ENCODE assay signal across 26 cellular contexts in genomic region chr17:81178136-81179091, GRCh38. TPM values are rescaled to one million over a fixed set of nuclear protein-coding genes. Genes with fewer than 3 reads are reported as not detected.
DNase-seq lines count a peak whose midpoint lies in the region; ATAC-seq, FAIRE-seq and TF ChIP-seq lines count a peak whose summit lies in the region.
"Had no signal": no experiment of that assay in that cellular context is flagged by ENCODE, and none has a peak within 500 bp of the region (broad histone marks: within the 10 kb centered on the region; RNA-seq: fewer than 3 reads in every experiment).

No MANE protein-coding gene starts in this region.

- H3K9ac ChIP-seq in BLaER1 treated with 17β-estradiol and CSF1 and Interleukin-3, amounts not matched to agents 10 nM and 100 nM: peak overlapping the region in 5 of 11 experiments; percentile 22 to 63 (median 39); a peak in 3 of 22 replicates
- peak overlapping the region; percentile 12 for H3K9ac ChIP-seq in neuronal stem cell (ENCODE audit: low read depth, low read length, poor library complexity)
- H3K9ac ChIP-seq: GM23248 had no signal

- no peak overlapping the region for H4K91ac ChIP-seq in neuronal stem cell (ENCODE audit: low read depth, low read length, poor library complexity)

- H3K27ac ChIP-seq in A549 (no peak overlapping the region), Panc1 (ENCODE audit: low read length) (no peak overlapping the region), neuronal stem cell (replicated peaks; ENCODE audit: low read length) (no peak overlapping the region)
- H3K27ac ChIP-seq in BLaER1 treated with 17β-estradiol and CSF1 and Interleukin-3, amounts not matched to agents 10 nM and 100 nM: no peak overlapping the region
- H3K27ac ChIP-seq: GM23248 had no signal

- no peak for TF ChIP-seq CTCF in A549 (IDR thresholded peaks at IDR 0.05)
- no peak for TF ChIP-seq CTCF in Panc1 (IDR thresholded peaks at IDR 0.05)

- H3K4me2 ChIP-seq in A549 (no peak overlapping the region), neuronal stem cell (ENCODE audit: insufficient read depth, low read length, poor library complexity, severe bottlenecking) (no peak overlapping the region)
- peak overlapping the region; percentile 33 to 98 (median 81); a peak in 20 of 22 replicates for H3K4me2 ChIP-seq in BLaER1 treated with 17β-estradiol and CSF1 and Interleukin-3, amounts not matched to agents 10 nM and 100 nM

- peaks cover 3% of the 10 kb centered on the region; the same call in 1 of the 3 replicates for H3K9me3 ChIP-seq in A549
- H3K9me3 ChIP-seq in BLaER1 treated with 17β-estradiol and CSF1 and Interleukin-3, amounts not matched to agents 10 nM and 100 nM (replicated peaks in 1 of 11): peaks cover 6 to 16% (median 10%) of the 10 kb centered on the region in 11 experiments; a peak in 21 of 22 replicates
- H3K9me3 ChIP-seq in Panc1 (ENCODE audit: control insufficient read depth, insufficient read depth, low read depth, low read length): no peaks in the 10 kb centered on the region
- peaks cover 2 to 3% of the 10 kb centered on the region in 2 donors for H3K9me3 ChIP-seq in neuronal stem cell (replicated peaks in 1 of 2; ENCODE audit: control insufficient read depth in 2 of 2, insufficient read depth in 1 of 2, low read depth in 1 of 2, low read length in 2 of 2)

- no peak overlapping the region for H2AFZ ChIP-seq in neuronal stem cell (ENCODE audit: low read length)
- H2AFZ ChIP-seq: GM23248 had no signal

- H3K79me1 ChIP-seq in neuronal stem cell (ENCODE audit: low read depth, low read length): peaks cover 4% of the 10 kb centered on the region

- H3K36me3 ChIP-seq in BLaER1 treated with 17β-estradiol and CSF1 and Interleukin-3, amounts not matched to agents 10 nM and 100 nM: 0 out of 22 replicates have a peak, but pooled peaks cover 0 to 5% (median 0%) of the 10 kb centered on the region in 11 experiments
- H3K36me3 ChIP-seq in Panc1 (ENCODE audit: control insufficient read depth, insufficient read depth, low read length) (no peaks in the 10 kb centered on the region), neuronal stem cell (replicated peaks in 1 of 2; ENCODE audit: control insufficient read depth in 2 of 2, insufficient read depth in 2 of 2, low read length in 2 of 2) (no peaks in the 10 kb centered on the region)

- POLR2A ChIA-PET in A549 (lab: Yijun Ruan, JAX): no interaction called here
- POLR2A ChIA-PET in Panc1 (lab: Charles Lee): no interaction called here

- no peak overlapping the region for H2BK120ac ChIP-seq in neuronal stem cell (ENCODE audit: low read depth, low read length)

- no peak overlapping the region for H2BK15ac ChIP-seq in neuronal stem cell (ENCODE audit: low read length)

- H3K4me1 ChIP-seq in A549 (no peaks in the 10 kb centered on the region), Panc1 (ENCODE audit: control insufficient read depth, insufficient read depth, low read length) (no peaks in the 10 kb centered on the region; the same call in 1 of the 2 replicates), neuronal stem cell (ENCODE audit: control insufficient read depth in 2 of 2, insufficient read depth in 1 of 2, low read depth in 1 of 2, low read length in 2 of 2) (no peaks in the 10 kb centered on the region)
- H3K4me1 ChIP-seq in BLaER1 treated with 17β-estradiol and CSF1 and Interleukin-3, amounts not matched to agents 10 nM and 100 nM: peaks cover 13 to 39% (median 31%) of the 10 kb centered on the region in 10 experiments

- peak overlapping the region; percentile 24 for H2BK5ac ChIP-seq in neuronal stem cell (ENCODE audit: low read length)

- no peak overlapping the region for H3K4me3 ChIP-seq in A549
- no peak overlapping the region; a peak in 1 of 20 replicates for H3K4me3 ChIP-seq in BLaER1 treated with 17β-estradiol and CSF1 and Interleukin-3, amounts not matched to agents 10 nM and 100 nM
- no peak overlapping the region for H3K4me3 ChIP-seq in Panc1 (ENCODE audit: low read depth in 2 of 2, low read length in 2 of 2)
- H3K4me3 ChIP-seq in neuronal stem cell (ENCODE audit: low read length in 2 of 2): peak overlapping the region in 1 of 2 donors; percentile 15
- H3K4me3 ChIP-seq: GM23248, K562 had no signal

- H3K23ac ChIP-seq in neuronal stem cell (ENCODE audit: low read depth, low read length, poor library complexity): peak overlapping the region; percentile 65

- in situ Hi-C loops in Panc1 (cut with HindIII; ENCODE audit: low pct_unique_long_range_greater_than_20kb, low sequenced_read_pairs): no loop called here

- no peak overlapping the region for H3K14ac ChIP-seq in neuronal stem cell (ENCODE audit: low read length)

- H3K27me3 ChIP-seq in BLaER1 treated with 17β-estradiol and CSF1 and Interleukin-3, amounts not matched to agents 10 nM and 100 nM: peaks cover 0 to 8% (median 0%) of the 10 kb centered on the region in 11 experiments; a peak in 2 of 22 replicates
- no peaks in the 10 kb centered on the region for H3K27me3 ChIP-seq in Panc1 (ENCODE audit: control insufficient read depth, insufficient read depth, low read length)
- H3K27me3 ChIP-seq in neuronal stem cell (ENCODE audit: control insufficient read depth in 3 of 3, insufficient read depth in 3 of 3, low read depth in 1 of 3, low read length in 3 of 3): no peaks in the 10 kb centered on the region

- no peak for FAIRE-seq in A549 (lab: Jason Lieb, UNC)
- FAIRE-seq: G401.6, GM12892, GM18507, H54, K562 had no signal

- no peak overlapping the region for H3K18ac ChIP-seq in neuronal stem cell (ENCODE audit: low read length)

- WGBS in A549 (ENCODE audit: missing lambda C conversion rate): 84% methylated on average over 15 of the region's 25 CpGs
- WGBS in neuronal stem cell (ENCODE audit: extremely low coverage in 2 of 2, insufficient read length in 2 of 2, insufficient replicate concordance in 1 of 2), 2 donors: no CpG with 5 or more reads among the region's 25 CpGs

- intact Hi-C loops in Panc1 (cut with micrococcal nuclease; ENCODE audit: unreplicated experiment): no loop called here
- intact Hi-C loops in head of caudate nucleus (cut with DNase I): no loop called here

- peaks cover 0 to 24% (median 0%) of the 10 kb centered on the region in 11 experiments; a peak in 6 of 22 replicates for H4K20me1 ChIP-seq in BLaER1 treated with 17β-estradiol and CSF1 and Interleukin-3, amounts not matched to agents 10 nM and 100 nM

- H2AK5ac ChIP-seq in neuronal stem cell (ENCODE audit: low read depth, low read length): peak overlapping the region; percentile 54

- ATAC-seq in A549 (peak; percentile 5 to 11; a peak in 3 of 6 replicates), Panc1 (0 out of 2 replicates have a peak, but pooled peaks have one; percentile 39), HG02642 (IDR thresholded peaks at IDR 0.05; ENCODE audit: poor library complexity, unreplicated experiment) (no peak)

- CTCF ChIA-PET in A549 (lab: Yijun Ruan, JAX) (interaction anchor here (0.6 to 2.3 kb wide), 14 partner anchors 11 to 173 kb away, joined by 3 to 15 read pairs (median 3); no protein-coding TSS in a partner anchor), Panc1 (lab: Charles Lee) (no interaction called here)

- TF ChIP-seq EP300 in A549 (IDR thresholded peaks at IDR 0.05): no peak

- TF ChIP-seq RAD21 in A549 (conservative IDR thresholded peaks at IDR 0.05 in 1 of 2, IDR thresholded peaks at IDR 0.05 in 1 of 2): no peak

- H3K4ac ChIP-seq in neuronal stem cell (ENCODE audit: low read length): no peak overlapping the region

- H4K8ac ChIP-seq in neuronal stem cell (ENCODE audit: low read depth, low read length): no peak overlapping the region

- no TSS peak for BruUV-seq in Panc1 (replicated peaks; lab: Mats Ljungman, UMichigan)

- no peak overlapping the region for H2BK12ac ChIP-seq in neuronal stem cell (ENCODE audit: low read length)

- no peak for TF ChIP-seq POLR2A in A549 (IDR thresholded peaks at IDR 0.05; ENCODE audit: low read length)

- no peak for DNase-seq in A549 (ENCODE audit: low read depth in 1 of 2, low spot score in 1 of 2)
- DNase-seq in Panc1 (ENCODE audit: low read depth, low spot score): no peak
- DNase-seq in neuronal stem cell (ENCODE audit: low spot score): no peak
- DNase-seq in head of caudate nucleus: no peak
- no peak for DNase-seq in CD1c-positive myeloid dendritic cell (ENCODE audit: extremely low spot score)
- DNase-seq: ACHN; AML-193; CD4-positive, CD25-positive, alpha-beta regulatory T cell; CD8-positive, alpha-beta memory T cell; COR-L47; DMS 273 treated with DMSO at 0.1 percent for 48 hours; DMS53; DND-41; EL; GM23248; HCEC 1CT had no signal

TF ChIP-seq in A549, 52 proteins besides CTCF, POLR2A, EP300 and RAD21 (continues in another document):
- TF ChIP-seq KDM1A (IDR thresholded peaks at IDR 0.05; ENCODE audit: low read depth) (no peak), NFE2L2 (conservative IDR thresholded peaks at IDR 0.05; ENCODE audit: low read length) (no peak), RFX5 (IDR thresholded peaks at IDR 0.05) (no peak), RNF2 (IDR thresholded peaks at IDR 0.05; ENCODE audit: borderline replicate concordance, low read depth) (no peak)

RNA-seq across cellular contexts. Expression of gene AATK, which starts 12.4 kb away (rescaled TPM):
- polyA plus RNA-seq in A549 (2011; rRNA removed): 0.17 and 0.26 TPM in 2 replicates
- 0.44 and 0.57 TPM in 2 replicates for polyA plus RNA-seq in A549 (2012; cell fraction: cytosol; rRNA removed)
- polyA plus RNA-seq in A549 (2012; cell fraction: nucleus; rRNA removed): 1.3 and 1.6 TPM in 2 replicates
- polyA plus RNA-seq in A549 (2017; fragmentation: RNase III; extraction: RNeasy Plus Mini Kit Qiagen cat#74134 plus additional on column Dnase treatment): 0.37 to 0.51 TPM (median 0.39 TPM) in 3 replicates
- polyA minus RNA-seq in A549 (2011; rRNA and poly(A)+ RNA removed): 0.25 and 0.73 TPM in 2 replicates
- total RNA-seq in Panc1 (2021; ENCODE audit: unreplicated experiment): 3.7 TPM
- 6.9 TPM for polyA plus RNA-seq in Panc1 (2012; ENCODE audit: insufficient read length)
- 5.6 TPM for polyA plus RNA-seq in neuronal stem cell (2013, experiment 1 of 2)
- polyA plus RNA-seq in neuronal stem cell (2013, experiment 2 of 2): 5.4 TPM
- total RNA-seq: CD4-positive, CD25-positive, alpha-beta regulatory T cell had no signal
- polyA plus RNA-seq: CD8-positive, alpha-beta memory T cell had no signal

RNA-seq across cellular contexts. Expression of gene PVALEF, which starts 13.1 kb away (rescaled TPM):
- polyA plus RNA-seq in A549 (2011; rRNA removed) (not detected in 2 replicates), A549 (2017; fragmentation: RNase III; extraction: RNeasy Plus Mini Kit Qiagen cat#74134 plus additional on column Dnase treatment) (not detected in 3 replicates)
- polyA plus RNA-seq in A549 (2012; cell fraction: cytosol; rRNA removed): not detected in 2 replicates
- not detected in 2 replicates for polyA plus RNA-seq in A549 (2012; cell fraction: nucleus; rRNA removed)
- not detected in 2 replicates for polyA minus RNA-seq in A549 (2011; rRNA and poly(A)+ RNA removed)
- not detected for total RNA-seq in Panc1 (2021; ENCODE audit: unreplicated experiment)
- not detected for polyA plus RNA-seq in Panc1 (2012; ENCODE audit: insufficient read length)
- 0.06 TPM for polyA plus RNA-seq in neuronal stem cell (2013, experiment 1 of 2)
- polyA plus RNA-seq in neuronal stem cell (2013, experiment 2 of 2): 0.04 TPM
- total RNA-seq: A172; CD4-positive, CD25-positive, alpha-beta regulatory T cell; CD8-positive, alpha-beta memory T cell; GM23248; HT-29; K562 had no signal
- polyA plus RNA-seq: BJ; CD4-positive, CD25-positive, alpha-beta regulatory T cell; CD8-positive, alpha-beta memory T cell; GM23248; K562 had no signal

RNA-seq across cellular contexts. Expression of gene CEP131, which starts 44.4 kb away (rescaled TPM):
- polyA plus RNA-seq in A549 (2011; rRNA removed): 2.6 and 3.3 TPM in 2 replicates
- 15.6 and 18.3 TPM in 2 replicates for polyA plus RNA-seq in A549 (2012; cell fraction: cytosol; rRNA removed)
- 39.7 and 52.0 TPM in 2 replicates for polyA plus RNA-seq in A549 (2012; cell fraction: nucleus; rRNA removed)
- polyA plus RNA-seq in A549 (2017; fragmentation: RNase III; extraction: RNeasy Plus Mini Kit Qiagen cat#74134 plus additional on column Dnase treatment): 10.3 to 11.5 TPM (median 10.5 TPM) in 3 replicates
- 0.54 and 3.8 TPM in 2 replicates for polyA minus RNA-seq in A549 (2011; rRNA and poly(A)+ RNA removed)
- 26.0 TPM for total RNA-seq in Panc1 (2021; ENCODE audit: unreplicated experiment)
- 32.5 TPM for polyA plus RNA-seq in Panc1 (2012; ENCODE audit: insufficient read length)
- 14.7 TPM for polyA plus RNA-seq in neuronal stem cell (2013, experiment 1 of 2)
- polyA plus RNA-seq in neuronal stem cell (2013, experiment 2 of 2): 14.1 TPM

Comparison
In these comparisons a context has a peak if more than half of its experiments do, and no peak if none do; other contexts are left out.
1. H3K4me2 ChIP-seq: peak in BLaER1 treated with 17β-estradiol and CSF1 and Interleukin-3, amounts not matched to agents 10 nM and 100 nM (11 of 11); none in A549 (single experiment) and neuronal stem cell (single experiment).